27 cellular contexts compared by ENCODE assay signal in the genomic region with DNA sequence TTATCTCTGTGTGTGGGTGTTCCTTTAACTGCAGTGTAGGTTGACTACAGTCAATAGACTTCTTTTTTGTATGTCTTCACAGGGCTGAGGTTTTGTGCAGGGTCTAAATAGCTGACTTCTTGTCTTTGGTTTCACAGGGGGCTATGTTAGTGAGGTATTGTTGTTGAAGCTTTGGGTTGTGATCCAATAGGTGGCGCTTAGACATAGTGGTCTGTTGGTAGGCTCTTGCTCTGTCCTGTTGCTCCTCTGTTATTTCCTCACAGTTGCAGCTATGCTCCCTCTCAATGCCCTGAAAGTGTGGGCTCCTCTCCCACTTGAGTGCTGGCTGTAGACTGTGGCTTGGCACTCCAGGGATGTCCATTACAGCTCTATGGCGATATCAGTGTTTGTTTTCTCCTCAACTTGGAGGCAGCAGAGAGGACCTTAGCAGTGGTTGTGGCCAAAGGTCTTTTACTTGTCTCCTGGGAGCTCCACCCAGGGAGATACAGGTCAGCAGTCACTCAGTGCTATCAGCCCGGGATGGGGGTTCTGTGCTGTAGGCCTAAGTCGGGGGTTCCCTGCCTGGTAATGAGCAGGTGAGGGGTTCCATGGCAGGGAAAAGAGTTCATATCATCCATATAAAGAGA. TPM values are rescaled to one million over a fixed set of nuclear protein-coding genes. Genes with fewer than 3 reads are reported as not detected.
"Had no signal": no experiment of that assay in that cellular context is flagged by ENCODE, and none has a peak within 500 bp of the region (broad histone marks: within the 10 kb centered on the region; RNA-seq: fewer than 3 reads in every experiment).

No MANE protein-coding gene starts in this region.

- H3K36me3 ChIP-seq: gastroesophageal sphincter, heart right ventricle, right atrium auricular region, transverse colon, vagina, WERI-Rb-1 had no signal

- H3K27ac Mint-ChIP-seq: activated CD4-positive, alpha-beta memory T cell treated with anti-CD3 and anti-CD28 coated beads for 36 hours; activated CD4-positive, alpha-beta T cell treated with anti-CD3 and anti-CD28 coated beads for 36 hours; activated CD8-positive, alpha-beta memory T cell treated with anti-CD3 and anti-CD28 coated beads, Interleukin-2, amount 10 ng/mL, durations not matched to agents 7 days and 5 days; activated naive CD4-positive, alpha-beta T cell treated with anti-CD3 and anti-CD28 coated beads for 36 hours; activated naive CD8-positive, alpha-beta T cell treated with anti-CD3 and anti-CD28 coated beads, Interleukin-2, amount 50 U/mL, for 24 hours; activated T-helper 2 cell treated with anti-CD3 and anti-CD28 coated beads, Interferon-gamma antibody, Interleukin-2, Interleukin-4, amounts not matched to agents 10 μg/mL and 5 μg/mL and 100 μg/mL, durations not matched to agents 14 hours and 24 hours and 36 hours; nephron; progenitor cell of endocrine pancreas had no signal

- H3K4me3 Mint-ChIP-seq: activated CD4-positive, alpha-beta memory T cell treated with anti-CD3 and anti-CD28 coated beads for 36 hours; activated CD4-positive, alpha-beta T cell treated with anti-CD3 and anti-CD28 coated beads for 36 hours; activated CD8-positive, alpha-beta memory T cell treated with anti-CD3 and anti-CD28 coated beads, Interleukin-2, amount 10 ng/mL, durations not matched to agents 7 days and 5 days; activated naive CD4-positive, alpha-beta T cell treated with anti-CD3 and anti-CD28 coated beads for 36 hours; activated naive CD8-positive, alpha-beta T cell treated with anti-CD3 and anti-CD28 coated beads, Interleukin-2, amount 50 U/mL, for 24 hours; nephron had no signal

- H3K4me1 Mint-ChIP-seq: activated CD4-positive, alpha-beta T cell treated with anti-CD3 and anti-CD28 coated beads for 36 hours; activated CD8-positive, alpha-beta memory T cell treated with anti-CD3 and anti-CD28 coated beads, Interleukin-2, amount 10 ng/mL, durations not matched to agents 7 days and 5 days; activated naive CD8-positive, alpha-beta T cell treated with anti-CD3 and anti-CD28 coated beads, Interleukin-2, amount 50 U/mL, for 24 hours; nephron had no signal

- H3K4me1 ChIP-seq: gastroesophageal sphincter, heart right ventricle, right atrium auricular region, transverse colon, vagina had no signal

- H3K27me3 Mint-ChIP-seq: activated CD4-positive, alpha-beta memory T cell treated with anti-CD3 and anti-CD28 coated beads for 36 hours; activated CD4-positive, alpha-beta T cell treated with anti-CD3 and anti-CD28 coated beads for 36 hours; activated CD8-positive, alpha-beta memory T cell treated with anti-CD3 and anti-CD28 coated beads, Interleukin-2, amount 10 ng/mL, durations not matched to agents 7 days and 5 days; activated naive CD8-positive, alpha-beta T cell treated with anti-CD3 and anti-CD28 coated beads, Interleukin-2, amount 50 U/mL, for 24 hours; progenitor cell of endocrine pancreas had no signal

- H3K9me3 Mint-ChIP-seq: activated CD4-positive, alpha-beta memory T cell treated with anti-CD3 and anti-CD28 coated beads for 36 hours; activated naive CD8-positive, alpha-beta T cell treated with anti-CD3 and anti-CD28 coated beads, Interleukin-2, amount 50 U/mL, for 24 hours; activated T-helper 2 cell treated with anti-CD3 and anti-CD28 coated beads, Interferon-gamma antibody, Interleukin-2, Interleukin-4, amounts not matched to agents 10 μg/mL and 5 μg/mL and 100 μg/mL, durations not matched to agents 14 hours and 24 hours and 36 hours had no signal

- H3K36me3 Mint-ChIP-seq: activated CD4-positive, alpha-beta memory T cell treated with anti-CD3 and anti-CD28 coated beads for 36 hours; activated CD8-positive, alpha-beta memory T cell treated with anti-CD3 and anti-CD28 coated beads, Interleukin-2, amount 10 ng/mL, durations not matched to agents 7 days and 5 days had no signal

- H3K27me3 ChIP-seq: gastroesophageal sphincter, heart right ventricle, right atrium auricular region, transverse colon, vagina had no signal

- H3K4me3 ChIP-seq: gastroesophageal sphincter, heart right ventricle, right atrium auricular region, skin epidermis, transverse colon, vagina had no signal

- H3K9me3 ChIP-seq: gastroesophageal sphincter, right atrium auricular region, transverse colon, vagina had no signal

- DNase-seq: activated CD4-positive, alpha-beta memory T cell treated with anti-CD3 and anti-CD28 coated beads for 36 hours; activated CD4-positive, alpha-beta T cell treated with anti-CD3 and anti-CD28 coated beads for 36 hours; activated CD8-positive, alpha-beta memory T cell treated with anti-CD3 and anti-CD28 coated beads, Interleukin-2, amount 10 ng/mL, durations not matched to agents 7 days and 5 days; activated naive CD4-positive, alpha-beta T cell treated with anti-CD3 and anti-CD28 coated beads for 36 hours; activated naive CD8-positive, alpha-beta T cell treated with anti-CD3 and anti-CD28 coated beads, Interleukin-2, amount 50 U/mL, for 24 hours; activated T-cell treated with anti-CD3 and anti-CD28 coated beads, Interleukin-2, amount 50 U/mL, for 1 hour; aorta; dermis blood vessel endothelial cell; heart right ventricle; mesenchymal stem cell; occipital lobe; stimulated activated CD4-positive, alpha-beta T cell treated with anti-CD3 and anti-CD28 coated beads, Interleukin-4, amount 100 ng/mL, for 4 hours; stimulated activated CD8-positive, alpha-beta memory T cell treated with anti-CD3 and anti-CD28 coated beads, Interleukin-4, amount 100 ng/mL, for 48 hours; stimulated activated naive CD4-positive, alpha-beta T cell treated with Interleukin-2 at 50 U/mL for 16 hours; substantia nigra; transverse colon; WERI-Rb-1 had no signal

- H3K27ac ChIP-seq: gastroesophageal sphincter, heart right ventricle, right atrium auricular region, skin epidermis, transverse colon, vagina, WERI-Rb-1 had no signal

- FAIRE-seq: bronchial epithelial cell had no signal

RNA-seq across cellular contexts. Expression of gene POF1B, which starts 14.0 kb away (rescaled TPM):
- total RNA-seq: activated CD8-positive, alpha-beta memory T cell treated with anti-CD3 and anti-CD28 coated beads, Interleukin-2, amount 10 ng/mL, durations not matched to agents 7 days and 5 days; activated T-helper 2 cell treated with anti-CD3 and anti-CD28 coated beads, Interferon-gamma antibody, Interleukin-2, Interleukin-4, amounts not matched to agents 10 μg/mL and 5 μg/mL and 100 μg/mL, durations not matched to agents 14 hours and 24 hours and 36 hours; chondrocyte; kidney epithelial cell; occipital lobe had no signal
